ENCODE assay signal across 1 cellular context in the genomic region with DNA sequence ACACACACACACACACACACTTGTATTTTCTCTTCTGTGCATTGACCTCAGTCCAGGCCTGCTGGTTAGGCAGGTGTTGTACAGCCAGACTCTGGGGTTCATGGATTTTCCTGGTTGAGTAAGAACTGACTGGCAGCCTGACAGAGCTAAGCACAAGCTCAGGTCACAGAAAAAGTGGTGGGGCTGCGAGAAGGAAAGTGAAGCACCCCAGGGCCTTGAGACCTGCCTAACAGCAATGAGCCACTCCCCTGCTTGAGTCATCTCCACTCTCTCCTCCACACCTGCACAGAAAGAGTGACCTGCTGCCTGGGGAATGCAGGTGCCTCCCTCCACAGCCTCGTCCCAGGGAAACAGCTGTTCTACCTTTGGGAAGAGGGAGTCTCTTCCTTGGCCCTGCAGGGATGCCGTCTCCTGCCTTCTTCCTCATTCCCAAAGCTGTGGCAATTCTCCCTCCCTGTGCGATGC.
TF ChIP-seq lines count a peak whose summit lies in the region.

No MANE protein-coding gene starts in this region.

TF ChIP-seq in HCT116, 20 proteins besides CTCF, POLR2A, EP300 and RAD21 (continued from another document):
- TF ChIP-seq, protein P1, sequence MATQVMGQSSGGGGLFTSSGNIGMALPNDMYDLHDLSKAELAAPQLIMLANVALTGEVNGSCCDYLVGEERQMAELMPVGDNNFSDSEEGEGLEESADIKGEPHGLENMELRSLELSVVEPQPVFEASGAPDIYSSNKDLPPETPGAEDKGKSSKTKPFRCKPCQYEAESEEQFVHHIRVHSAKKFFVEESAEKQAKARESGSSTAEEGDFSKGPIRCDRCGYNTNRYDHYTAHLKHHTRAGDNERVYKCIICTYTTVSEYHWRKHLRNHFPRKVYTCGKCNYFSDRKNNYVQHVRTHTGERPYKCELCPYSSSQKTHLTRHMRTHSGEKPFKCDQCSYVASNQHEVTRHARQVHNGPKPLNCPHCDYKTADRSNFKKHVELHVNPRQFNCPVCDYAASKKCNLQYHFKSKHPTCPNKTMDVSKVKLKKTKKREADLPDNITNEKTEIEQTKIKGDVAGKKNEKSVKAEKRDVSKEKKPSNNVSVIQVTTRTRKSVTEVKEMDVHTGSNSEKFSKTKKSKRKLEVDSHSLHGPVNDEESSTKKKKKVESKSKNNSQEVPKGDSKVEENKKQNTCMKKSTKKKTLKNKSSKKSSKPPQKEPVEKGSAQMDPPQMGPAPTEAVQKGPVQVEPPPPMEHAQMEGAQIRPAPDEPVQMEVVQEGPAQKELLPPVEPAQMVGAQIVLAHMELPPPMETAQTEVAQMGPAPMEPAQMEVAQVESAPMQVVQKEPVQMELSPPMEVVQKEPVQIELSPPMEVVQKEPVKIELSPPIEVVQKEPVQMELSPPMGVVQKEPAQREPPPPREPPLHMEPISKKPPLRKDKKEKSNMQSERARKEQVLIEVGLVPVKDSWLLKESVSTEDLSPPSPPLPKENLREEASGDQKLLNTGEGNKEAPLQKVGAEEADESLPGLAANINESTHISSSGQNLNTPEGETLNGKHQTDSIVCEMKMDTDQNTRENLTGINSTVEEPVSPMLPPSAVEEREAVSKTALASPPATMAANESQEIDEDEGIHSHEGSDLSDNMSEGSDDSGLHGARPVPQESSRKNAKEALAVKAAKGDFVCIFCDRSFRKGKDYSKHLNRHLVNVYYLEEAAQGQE (IDR thresholded peaks at IDR 0.05; ENCODE audit: low read depth) = no peak
- TF ChIP-seq, protein P2, sequence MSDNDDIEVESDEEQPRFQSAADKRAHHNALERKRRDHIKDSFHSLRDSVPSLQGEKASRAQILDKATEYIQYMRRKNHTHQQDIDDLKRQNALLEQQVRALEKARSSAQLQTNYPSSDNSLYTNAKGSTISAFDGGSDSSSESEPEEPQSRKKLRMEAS (IDR thresholded peaks at IDR 0.05) = 0 out of 2 replicates have a peak, but pooled peaks have one; percentile 63
- TF ChIP-seq SP1 (IDR thresholded peaks at IDR 0.05; ENCODE audit: low read depth) = peak; percentile 73
- TF ChIP-seq ZNF274 (IDR thresholded peaks at IDR 0.05; ENCODE audit: low read depth, low read length) = no peak
- TF ChIP-seq, protein P3, sequence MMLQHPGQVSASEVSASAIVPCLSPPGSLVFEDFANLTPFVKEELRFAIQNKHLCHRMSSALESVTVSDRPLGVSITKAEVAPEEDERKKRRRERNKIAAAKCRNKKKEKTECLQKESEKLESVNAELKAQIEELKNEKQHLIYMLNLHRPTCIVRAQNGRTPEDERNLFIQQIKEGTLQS (IDR thresholded peaks at IDR 0.05) = no peak; the same call in 1 of the 2 replicates
- peak; percentile 38 for TF ChIP-seq POLR2AphosphoS5 (IDR thresholded peaks at IDR 0.05; ENCODE audit: low read depth, low read length)
- peak; percentile 62; the same call in 1 of the 2 replicates for TF ChIP-seq CBX3 (IDR thresholded peaks at IDR 0.05; ENCODE audit: low read depth)
- no peak for TF ChIP-seq ZFX (IDR thresholded peaks at IDR 0.05)
- no peak for TF ChIP-seq SIN3A (IDR thresholded peaks at IDR 0.05; ENCODE audit: low read depth)
- peak; percentile 78 for TF ChIP-seq JUND (IDR thresholded peaks at IDR 0.05)
- TF ChIP-seq CEBPB (IDR thresholded peaks at IDR 0.05; ENCODE audit: low read depth) = no peak
- peak; percentile 71 for TF ChIP-seq FOSL1 (IDR thresholded peaks at IDR 0.05; ENCODE audit: low read depth)
- no peak for TF ChIP-seq TCF7L2 (IDR thresholded peaks at IDR 0.05; ENCODE audit: borderline replicate concordance, extremely low read depth, insufficient read depth, insufficient read length)
- no peak for TF ChIP-seq EZH2phosphoT487 (IDR thresholded peaks at IDR 0.05; ENCODE audit: borderline replicate concordance)
- TF ChIP-seq ELF1 (IDR thresholded peaks at IDR 0.05; ENCODE audit: borderline replicate concordance, low read depth) = no peak
- TF ChIP-seq YY1 (IDR thresholded peaks at IDR 0.05; ENCODE audit: extremely low read depth, insufficient replicate concordance, low read depth, low read length) = peak; percentile 31
